8 cellular contexts compared by ENCODE assay signal in genomic region chr6:169789146-169789943, GRCh38. TPM values are rescaled to one million over a fixed set of nuclear protein-coding genes. Genes with fewer than 3 reads are reported as not detected.
A peak's percentile ranks its signal among the peaks of the same experiment; 100 is the strongest.
DNase-seq lines count a peak whose midpoint lies in the region; ATAC-seq and TF ChIP-seq lines count a peak whose summit lies in the region.

No MANE protein-coding gene starts in this region.

- H3K4me2 ChIP-seq in Karpas-422 (ENCODE audit: low read depth, low read length, poor library complexity, severe bottlenecking), result peak overlapping the region; percentile 74
- peak overlapping the region; percentile 88 for H3K4me2 ChIP-seq in mammary epithelial cell (ENCODE audit: insufficient read depth, low read depth, low read length)

- CTCF ChIA-PET in mammary epithelial cell (lab: Charles Lee; ENCODE audit: low non-redundant PET), result interaction anchor here (0.5 to 0.7 kb wide), 6 partner anchors 16 to 823 kb away, joined by 3 to 6 read pairs (median 4); no protein-coding TSS in a partner anchor

- no peak for TF ChIP-seq CTCF in AG09309 (IDR thresholded peaks at IDR 0.05; ENCODE audit: control insufficient read depth, insufficient read depth, low read depth, low read length, missing control alignments)
- TF ChIP-seq CTCF in mammary epithelial cell (conservative IDR thresholded peaks at IDR 0.05 in 1 of 2, IDR thresholded peaks at IDR 0.05 in 1 of 2; ENCODE audit: extremely low read depth in 1 of 2, insufficient read depth in 1 of 2, low read depth in 1 of 2, low read length in 2 of 2), result no peak

- H3K36me3 ChIP-seq in Karpas-422 (ENCODE audit: insufficient read depth, low read length) (no peaks in the 10 kb centered on the region), mammary epithelial cell (ENCODE audit: insufficient read depth, low read length) (no peaks in the 10 kb centered on the region), muscle layer of duodenum (ENCODE audit: control insufficient read depth in 1 of 2, insufficient read depth in 2 of 2, low read length in 2 of 2) (no peaks in the 10 kb centered on the region)

- peak overlapping the region; percentile 38; the same call in 1 of the 2 replicates for H3K9ac ChIP-seq in Karpas-422 (ENCODE audit: low read length)
- peak overlapping the region; percentile 17 for H3K9ac ChIP-seq in mammary epithelial cell (ENCODE audit: insufficient read depth, low read length)

- ATAC-seq in HG03175 (IDR thresholded peaks at IDR 0.05; ENCODE audit: unreplicated experiment), result no peak

- H3K79me2 ChIP-seq in Karpas-422 (ENCODE audit: low read length) (no peaks in the 10 kb centered on the region), mammary epithelial cell (ENCODE audit: insufficient read depth, low read length) (no peaks in the 10 kb centered on the region)

- H2AFZ ChIP-seq in Karpas-422 (ENCODE audit: low read length) (peak overlapping the region; percentile 77; the same call in 1 of the 2 replicates), mammary epithelial cell (ENCODE audit: low read depth, low read length) (peak overlapping the region; percentile 98)

- H3K27ac ChIP-seq in Karpas-422 (ENCODE audit: low read length) (no peak overlapping the region), mammary epithelial cell (ENCODE audit: insufficient read depth, low read depth, low read length) (no peak overlapping the region), muscle layer of duodenum (ENCODE audit: low read length) (no peak overlapping the region)

- intact Hi-C loops in mammary epithelial cell (cut with micrococcal nuclease), result no loop called here

- 86% methylated on average over 21 of the region's 24 CpGs for WGBS in mammary epithelial cell (ENCODE audit: low coverage, missing lambda C conversion rate)

- H4K20me1 ChIP-seq in Karpas-422 (ENCODE audit: insufficient read depth, low read depth, low read length) (no peaks in the 10 kb centered on the region), mammary epithelial cell (ENCODE audit: insufficient read depth, low read length) (no peaks in the 10 kb centered on the region)

- dilution Hi-C loops in mammary epithelial cell (cut with HindIII; ENCODE audit: low sequenced_read_pairs), result no loop called here

- H3K27me3 ChIP-seq in Karpas-422 (ENCODE audit: low read length), result no peaks in the 10 kb centered on the region
- no peaks in the 10 kb centered on the region for H3K27me3 ChIP-seq in mammary epithelial cell (ENCODE audit: insufficient read depth, low read length)
- H3K27me3 ChIP-seq in muscle layer of duodenum (ENCODE audit: low read depth, low read length), result no peaks in the 10 kb centered on the region

- no peak for DNase-seq in AG09309 (ENCODE audit: low read depth)
- DNase-seq in Karpas-422, result no peak
- no peak for DNase-seq in mammary epithelial cell
- no peak for DNase-seq in NCI-H446 treated with DMSO at 0.1 percent for 48 hours (lab: John Stamatoyannopoulos, UW)
- DNase-seq in KG1 (lab: John Stamatoyannopoulos, UW), result no peak
- DNase-seq in NCI-H187 (lab: John Stamatoyannopoulos, UW), result no peak

- H3K4me3 ChIP-seq in AG09309 (ENCODE audit: control insufficient read depth, low read depth, low read length) (peak overlapping the region; percentile 42), Karpas-422 (ENCODE audit: low read length) (peak overlapping the region; percentile 64), mammary epithelial cell (replicated peaks in 1 of 3; ENCODE audit: insufficient read depth in 1 of 3, low read depth in 2 of 3, low read length in 3 of 3) (peak overlapping the region in 2 of 3 experiments; percentile 56), muscle layer of duodenum (ENCODE audit: low read depth in 1 of 2, low read length in 2 of 2) (peak overlapping the region; percentile 68 to 74)

- no TSS peak for BruUV-seq in mammary epithelial cell (replicated peaks; lab: Mats Ljungman, UMichigan)

- no peaks in the 10 kb centered on the region for H3K9me2 ChIP-seq in Karpas-422 (replicated peaks; ENCODE audit: insufficient read depth, low read length)

- in situ Hi-C loops in mammary epithelial cell (cut with MboI; ENCODE audit: low sequenced_read_pairs in 2 of 2), result no loop called here

- H3K9me3 ChIP-seq in Karpas-422 (ENCODE audit: low read length) (no peaks in the 10 kb centered on the region), mammary epithelial cell (replicated peaks; ENCODE audit: insufficient read depth, low read length) (no peaks in the 10 kb centered on the region), muscle layer of duodenum (ENCODE audit: control insufficient read depth in 1 of 2, low read length in 2 of 2) (no peaks in the 10 kb centered on the region)

- peaks cover 13% of the 10 kb centered on the region for H3K4me1 ChIP-seq in Karpas-422 (ENCODE audit: low read length)
- peaks cover 17% of the 10 kb centered on the region for H3K4me1 ChIP-seq in mammary epithelial cell (ENCODE audit: insufficient read depth, low read length)
- peaks cover 0 to 17% of the 10 kb centered on the region in 2 donors for H3K4me1 ChIP-seq in muscle layer of duodenum (ENCODE audit: control insufficient read depth in 1 of 2, insufficient read depth in 2 of 2, low read length in 2 of 2)

RNA-seq across cellular contexts. Expression of gene ERMARD, which starts 37.9 kb away (rescaled TPM):
- total RNA-seq in Karpas-422 (2014; rRNA removed; shearing (Covaris generic); ENCODE audit: low replicate concordance), result 12.6 and 38.5 TPM in 2 replicates
- 10 to 100 TPM; 19.2 to 32.4 TPM for total RNA-seq in mammary epithelial cell
- polyA plus RNA-seq in mammary epithelial cell, result 22.4 TPM
- 1.7 TPM for polyA minus RNA-seq in mammary epithelial cell

RNA-seq across cellular contexts. Expression of gene DYNLT2, which starts 38.0 kb away (rescaled TPM):
- 5.8 and 6.1 TPM in 2 replicates for total RNA-seq in Karpas-422 (2014; rRNA removed; shearing (Covaris generic); ENCODE audit: low replicate concordance)
- total RNA-seq in mammary epithelial cell, result under 1 TPM; 0.67 to 0.80 TPM
- polyA plus RNA-seq in mammary epithelial cell, result 0.17 TPM
- not detected for polyA minus RNA-seq in mammary epithelial cell
